22 cellular contexts compared by ENCODE assay signal in genomic region chr1:236419502-236419901, GRCh38. TPM values are rescaled to one million over a fixed set of nuclear protein-coding genes. Genes with fewer than 3 reads are reported as not detected.
DNase-seq lines count a peak whose midpoint lies in the region; ATAC-seq, FAIRE-seq and TF ChIP-seq lines count a peak whose summit lies in the region.
"Had no signal": no experiment of that assay in that cellular context is flagged by ENCODE, and none has a peak within 500 bp of the region (broad histone marks: within the 10 kb centered on the region; RNA-seq: fewer than 3 reads in every experiment).

No MANE protein-coding gene starts in this region.

- H4K20me1 ChIP-seq in SK-N-SH (ENCODE audit: insufficient read depth): no peaks in the 10 kb centered on the region
- H4K20me1 ChIP-seq in K562 (replicated peaks; ENCODE audit: control insufficient read depth, insufficient read depth, low read length): no peaks in the 10 kb centered on the region; the same call in 1 of the 2 replicates

- no peak overlapping the region for H3K27ac ChIP-seq in SK-N-SH (ENCODE audit: low read depth in 2 of 2, low read length in 1 of 2)
- no peak overlapping the region for H3K27ac ChIP-seq in K562 (ENCODE audit: extremely low read depth, low read depth, low read length)
- H3K27ac ChIP-seq: 22Rv1, C4-2B, GM23248 had no signal

- CTCF ChIA-PET in SK-N-SH (lab: Yijun Ruan, JAX): interaction anchor here (0.6 kb wide), 1 partner anchor 84 kb away, joined by 3 read pairs; no protein-coding TSS in a partner anchor
- CTCF ChIA-PET in HEK293T (lab: Yijun Ruan, JAX): no interaction called here
- CTCF ChIA-PET in K562 (lab: Yijun Ruan, JAX; ENCODE audit: low intra/inter-chr PET ratio): no interaction called here

- H3K27ac Mint-ChIP-seq in activated naive CD8-positive, alpha-beta T cell treated with anti-CD3 and anti-CD28 coated beads, Interleukin-2, amount 50 U/mL, for 24 hours: no peak overlapping the region
- H3K27ac Mint-ChIP-seq: CD4-positive, alpha-beta T cell had no signal

- H3K9me3 ChIP-seq in SK-N-SH (no peaks in the 10 kb centered on the region), K562 (replicated peaks; ENCODE audit: control insufficient read depth, insufficient read depth, low read depth, low read length) (no peaks in the 10 kb centered on the region)
- H3K9me3 ChIP-seq: A549, Caco-2 had no signal

- FAIRE-seq in K562 (lab: Jason Lieb, UNC): no peak
- FAIRE-seq: A549, D721Med, G401.6, GM12891, GM19239, H54 had no signal

- H3F3A ChIP-seq in SK-N-SH (replicated peaks; ENCODE audit: insufficient read depth): no peaks in the 10 kb centered on the region

- DNase-seq in SK-N-SH (peak; percentile 37), HEK293T (ENCODE audit: extremely low spot score) (no peak), K562 (ENCODE audit: extremely low read depth in 1 of 4, low spot score in 3 of 4) (no peak), ureter (ENCODE audit: low spot score) (peak; percentile 25), NCI-H1092 (lab: John Stamatoyannopoulos, UW) (no peak)
- DNase-seq in activated naive CD8-positive, alpha-beta T cell treated with anti-CD3 and anti-CD28 coated beads, Interleukin-2, amount 50 U/mL, for 24 hours: no peak
- DNase-seq: AML-193; Caco-2; CD4-positive, alpha-beta T cell; GM23248 had no signal

- 37% methylated on average over 7 of the region's 7 CpGs for WGBS in SK-N-SH (ENCODE audit: low lambda C conversion rate)
- WGBS in K562 (ENCODE audit: insufficient coverage, low coverage, missing lambda C conversion rate): 78% methylated on average over 7 of the region's 7 CpGs

- H3K4me2 ChIP-seq in SK-N-SH: no peak overlapping the region
- no peak overlapping the region for H3K4me2 ChIP-seq in K562 (ENCODE audit: insufficient read depth, low read length)
- H3K4me2 ChIP-seq: A549 had no signal

- TF ChIP-seq CTCF in SK-N-SH (IDR thresholded peaks at IDR 0.05) (no peak), K562 (IDR thresholded peaks at IDR 0.05 in 2 of 3, conservative IDR thresholded peaks at IDR 0.05 in 1 of 3; ENCODE audit: insufficient read depth in 2 of 3, low read depth in 1 of 3, low read length in 3 of 3) (no peak)

- POLR2A ChIA-PET in SK-N-SH (lab: Yijun Ruan, JAX): no interaction called here
- POLR2A ChIA-PET in HEK293T (lab: Yijun Ruan, JAX): interaction anchor here (0.8 to 0.9 kb wide), 2 partner anchors 11 to 25 kb away, joined by 3 to 4 read pairs; no protein-coding TSS in a partner anchor
- POLR2A ChIA-PET in K562 (lab: Yijun Ruan, JAX): interaction anchor here (0.6 to 1.4 kb wide), 3 partner anchors 9 to 295 kb away, joined by 3 to 4 read pairs (median 3); no protein-coding TSS in a partner anchor

- in situ Hi-C loops in K562 (cut with MboI): no loop called here

- H3K9me2 ChIP-seq in SK-N-SH: no peaks in the 10 kb centered on the region

- TF ChIP-seq EP300 in SK-N-SH (IDR thresholded peaks at IDR 0.05; ENCODE audit: borderline replicate concordance in 1 of 2, low read depth in 1 of 2, low read length in 1 of 2) (peak in 1 of 2 experiments; percentile 31; a peak in 1 of 4 replicates), K562 (IDR thresholded peaks at IDR 0.05; ENCODE audit: low read length) (no peak)

- H3K4me1 Mint-ChIP-seq in activated naive CD8-positive, alpha-beta T cell treated with anti-CD3 and anti-CD28 coated beads, Interleukin-2, amount 50 U/mL, for 24 hours: peaks cover 35% of the 10 kb centered on the region

- TF ChIP-seq POLR2A in K562 (conservative IDR thresholded peaks at IDR 0.05): no peak

- ATAC-seq in SK-N-SH treated with all-trans-retinoic acid at 6 μM for 48 hours (no peak), K562 (no peak)
- ATAC-seq in activated naive CD8-positive, alpha-beta T cell treated with anti-CD3 and anti-CD28 coated beads, Interleukin-2, amount 50 U/mL, for 24 hours: no peak
- ATAC-seq: A549, HCT116 had no signal

- H3K9me1 ChIP-seq in K562 (ENCODE audit: control insufficient read depth, insufficient read depth, low read length): no peaks in the 10 kb centered on the region

- peaks cover 14% of the 10 kb centered on the region for H3K36me3 Mint-ChIP-seq in activated naive CD8-positive, alpha-beta T cell treated with anti-CD3 and anti-CD28 coated beads, Interleukin-2, amount 50 U/mL, for 24 hours (ENCODE audit: low read depth)

- H3K36me3 ChIP-seq in SK-N-SH (replicated peaks in 1 of 2; ENCODE audit: control insufficient read depth in 1 of 2, insufficient read depth in 2 of 2, low read length in 1 of 2) (no peaks in the 10 kb centered on the region), K562 (ENCODE audit: control insufficient read depth, insufficient read depth, low read length) (peaks cover 35% of the 10 kb centered on the region; the same call in 1 of the 3 replicates)

- no peak for TF ChIP-seq RAD21 in SK-N-SH (IDR thresholded peaks at IDR 0.05; ENCODE audit: low read length)
- no peak for TF ChIP-seq RAD21 in K562 (CRISPR knock-in tag; conservative IDR thresholded peaks at IDR 0.05 in 1 of 2, IDR thresholded peaks at IDR 0.05 in 1 of 2)

- H3K79me2 ChIP-seq in SK-N-SH (ENCODE audit: insufficient read depth): no peaks in the 10 kb centered on the region
- no peaks in the 10 kb centered on the region for H3K79me2 ChIP-seq in K562 (ENCODE audit: control insufficient read depth, insufficient read depth, low read length)

- H3K9me3 Mint-ChIP-seq in activated naive CD8-positive, alpha-beta T cell treated with anti-CD3 and anti-CD28 coated beads, Interleukin-2, amount 50 U/mL, for 24 hours: no peaks in the 10 kb centered on the region
- H3K9me3 Mint-ChIP-seq: CD4-positive, alpha-beta T cell had no signal

- BruUV-seq in K562 (replicated peaks; lab: Mats Ljungman, UMichigan): no TSS peak

- H3K27me3 ChIP-seq in SK-N-SH (ENCODE audit: insufficient read depth) (no peaks in the 10 kb centered on the region), K562 (ENCODE audit: control insufficient read depth in 2 of 2, insufficient read depth in 2 of 2, low read length in 2 of 2) (no peaks in the 10 kb centered on the region)

- intact Hi-C loops in K562 (cut with micrococcal nuclease): no loop called here

- no peak overlapping the region for H3K4me3 Mint-ChIP-seq in activated naive CD8-positive, alpha-beta T cell treated with anti-CD3 and anti-CD28 coated beads, Interleukin-2, amount 50 U/mL, for 24 hours
- H3K4me3 Mint-ChIP-seq: CD4-positive, alpha-beta T cell had no signal

- H3K27me3 Mint-ChIP-seq in activated naive CD8-positive, alpha-beta T cell treated with anti-CD3 and anti-CD28 coated beads, Interleukin-2, amount 50 U/mL, for 24 hours: no peaks in the 10 kb centered on the region
- H3K27me3 Mint-ChIP-seq: CD4-positive, alpha-beta T cell had no signal

- H3K4me1 ChIP-seq in SK-N-SH (ENCODE audit: control insufficient read depth in 1 of 2, insufficient read depth in 2 of 2, low read depth in 1 of 2, low read length in 1 of 2) (peaks cover 0 to 4% of the 10 kb centered on the region in 2 experiments; a peak in 2 of 4 replicates), K562 (replicated peaks in 1 of 2; ENCODE audit: control insufficient read depth in 2 of 2, insufficient read depth in 2 of 2, low read length in 2 of 2) (peaks cover 5 to 15% of the 10 kb centered on the region in 2 experiments; a peak in 4 of 5 replicates)
- H3K4me1 ChIP-seq: Caco-2 had no signal

- H3K9ac ChIP-seq in SK-N-SH (no peak overlapping the region), K562 (ENCODE audit: insufficient read depth in 1 of 2, low read depth in 2 of 2, low read length in 2 of 2) (no peak overlapping the region)
- H3K9ac ChIP-seq: GM23248 had no signal

- H3K4me3 ChIP-seq in SK-N-SH (ENCODE audit: low read depth in 2 of 2, low read length in 1 of 2) (no peak overlapping the region), K562 (no peak overlapping the region)
- H3K4me3 ChIP-seq: A549, GM23248 had no signal

- H2AFZ ChIP-seq in SK-N-SH (ENCODE audit: low read depth) (no peak overlapping the region), K562 (ENCODE audit: low read depth, low read length) (no peak overlapping the region)
- H2AFZ ChIP-seq: GM23248 had no signal

TF ChIP-seq in SK-N-SH, 30 proteins besides CTCF, POLR2A, EP300 and RAD21 (continues in another document):
- TF ChIP-seq GATA2 (CRISPR knock-in tag; IDR thresholded peaks at IDR 0.05) (peak; percentile 55), YY1 (IDR thresholded peaks at IDR 0.05; ENCODE audit: low read depth) (no peak)

TF ChIP-seq in HEK293T, 16 proteins besides CTCF, POLR2A, EP300 and RAD21 (continues in another document):
- TF ChIP-seq BHLHE40 (IDR thresholded peaks at IDR 0.05; ENCODE audit: borderline replicate concordance): no peak

TF ChIP-seq in K562, 482 proteins besides CTCF, POLR2A, EP300 and RAD21 (continues in another document):
- no peak for TF ChIP-seq PHF20 (IDR thresholded peaks at IDR 0.05; ENCODE audit: partially characterized antibody)

RNA-seq across cellular contexts. Expression of gene EDARADD, which starts 25.4 kb away (rescaled TPM):
- polyA plus RNA-seq in SK-N-SH (2012; rRNA removed) (not detected in 2 replicates), K562 (2011; rRNA removed) (0.46 and 0.49 TPM in 2 replicates), K562 (2014; fragmentation: Illumina TruSeq; extraction: Trizol) (31.1 and 32.4 TPM in 2 replicates), K562 (2014; fragmentation: Nextera tagmentation; extraction: Ambion mirVana) (1 to 10 TPM; 5.2 to 8.5 TPM), K562 (2014; rRNA removed) (17.8 and 21.5 TPM in 2 replicates)
- polyA plus RNA-seq in SK-N-SH (2012; cell fraction: cytosol; rRNA removed): 0.01 TPM in 1 of 2 replicates, not detected in the other
- 0.04 TPM in 1 of 2 replicates, not detected in the other for polyA plus RNA-seq in SK-N-SH (2012; cell fraction: nucleus; rRNA removed)
- 1.1 and 4.5 TPM in 2 replicates for total RNA-seq in K562 (2011; cell fraction: chromatin; rRNA removed; ENCODE audit: low replicate concordance)
- 1.5 and 4.3 TPM in 2 replicates for total RNA-seq in K562 (2011; cell fraction: nucleolus; rRNA removed)
- total RNA-seq in K562 (2011; cell fraction: nucleoplasm; rRNA removed): 3.6 and 4.0 TPM in 2 replicates
- total RNA-seq in K562 (2014; rRNA removed) (20.6 and 23.1 TPM in 2 replicates), K562 (2014; rRNA removed; fragmentation: Illumina TruSeq; extraction: Trizol) (20.4 and 21.6 TPM in 2 replicates), K562 (2015; rRNA removed; fragmentation: Illumina TruSeq; extraction: Trizol) (29.3 and 32.2 TPM in 2 replicates), K562 (2021) (21.1 and 22.5 TPM in 2 replicates), ureter (50.4 TPM)
- 0.25 and 0.43 TPM in 2 replicates for polyA plus RNA-seq in K562 (2011; cell fraction: cytosol; rRNA removed)
- 0.14 and 0.31 TPM in 2 replicates for polyA plus RNA-seq in K562 (2011; cell fraction: nucleus; rRNA removed)
- polyA plus RNA-seq in K562 (2012): 20.5 and 30.0 TPM in 2 replicates
- polyA minus RNA-seq in K562 (2011; rRNA and poly(A)+ RNA removed): 0.56 and 0.72 TPM in 2 replicates
- 0.64 TPM in 1 of 2 replicates, not detected in the other for polyA minus RNA-seq in K562 (2011; cell fraction: cytosol; rRNA and poly(A)+ RNA removed)
- 0.40 and 1.3 TPM in 2 replicates for polyA minus RNA-seq in K562 (2011; cell fraction: nucleus; rRNA and poly(A)+ RNA removed)
- total RNA-seq: HT-29 had no signal
- polyA plus RNA-seq: BJ had no signal

Comparison
In these comparisons a context has a peak if more than half of its experiments do, and no peak if none do; other contexts are left out.
1. DNase-seq: peak in SK-N-SH (single experiment) and ureter (single experiment); none in HEK293T (single experiment), K562 (0 of 4), activated naive CD8-positive, alpha-beta T cell treated with anti-CD3 and anti-CD28 coated beads, Interleukin-2, amount 50 U/mL, for 24 hours (single experiment) and NCI-H1092 (single experiment).
2. Of the 27 proteins assayed by ChIP-seq in both K562 and SK-N-SH: peak only in K562: none; only in SK-N-SH: GATA2 and RCOR1; in both: none; in neither: 24; mixed calls (peak in some experiments, not most) for 1.